Comparison of ENCODE assay signal across 1 cellular context in genomic region chr5:104513194-104513602, GRCh38.
TF ChIP-seq lines count a peak whose summit lies in the region.

No MANE protein-coding gene starts in this region.

TF ChIP-seq in IMR-90, 13 proteins besides CTCF, POLR2A, EP300 and RAD21 (continued from another document):
- no peak for TF ChIP-seq USF2 (IDR thresholded peaks at IDR 0.05; ENCODE audit: low read depth, low read length)
